ENCODE assay signal across 14 cellular contexts in the genomic region with DNA sequence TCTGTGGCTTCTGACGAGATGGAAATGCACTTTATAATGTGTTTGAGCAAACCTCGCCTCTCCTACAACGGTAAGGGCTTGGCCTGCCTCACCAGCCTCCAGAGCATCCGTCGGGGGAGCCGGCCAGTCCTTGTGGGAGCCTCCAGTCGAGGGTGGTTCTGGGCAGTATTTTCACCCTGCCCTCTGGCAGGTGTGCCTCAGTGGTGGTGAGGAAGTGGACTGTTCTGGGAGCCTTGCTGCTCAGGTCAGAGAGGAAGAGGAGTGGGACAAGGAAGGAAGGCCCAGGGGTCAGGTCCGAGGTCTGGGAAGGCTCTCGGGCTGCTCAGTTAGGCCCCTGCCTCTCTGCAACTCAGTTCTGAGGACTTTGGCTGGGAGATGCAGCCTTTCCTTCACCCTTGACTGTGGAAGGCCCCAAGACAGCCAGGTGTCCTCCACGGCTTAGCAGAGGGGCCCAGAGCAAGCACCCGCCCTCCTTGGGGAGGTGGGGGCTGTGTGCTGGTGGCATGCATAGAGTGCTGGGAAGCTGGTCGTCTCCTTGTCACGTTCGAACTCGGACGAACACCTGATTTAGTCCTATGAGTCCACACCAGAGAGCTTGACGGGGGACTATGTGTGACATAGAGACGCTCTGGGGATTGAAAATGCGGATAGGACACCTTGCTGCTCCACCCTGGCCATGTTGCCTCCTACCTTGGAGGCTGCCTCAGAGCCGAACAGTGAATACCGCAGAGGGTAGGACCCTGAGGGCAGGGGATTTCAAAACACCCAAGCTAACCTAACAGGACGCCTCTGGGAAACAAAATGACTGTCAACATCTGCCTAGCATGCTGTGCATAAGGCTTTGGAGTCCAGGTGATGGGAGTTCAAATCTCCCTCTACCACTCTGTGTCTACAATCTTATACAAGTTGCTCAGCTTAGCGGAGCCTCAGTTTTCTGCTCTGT.
"Had no signal": no experiment of that assay in that cellular context is flagged by ENCODE, and none has a peak within 500 bp of the region (broad histone marks: within the 10 kb centered on the region; RNA-seq: fewer than 3 reads in every experiment).

No MANE protein-coding gene starts in this region.

- H3K27ac Mint-ChIP-seq: activated naive CD8-positive, alpha-beta T cell treated with anti-CD3 and anti-CD28 coated beads, Interleukin-2, amount 50 U/mL, for 24 hours had no signal

- H3K9me3 Mint-ChIP-seq: activated naive CD8-positive, alpha-beta T cell treated with anti-CD3 and anti-CD28 coated beads, Interleukin-2, amount 50 U/mL, for 24 hours; effector memory CD8-positive, alpha-beta T cell; natural killer cell treated with Interleukin-12 subunit alpha and Interleukin-12 subunit beta and Interleukin-15 and Interleukin-18, amount 100 ng/mL, for 72 hours; type B pancreatic cell had no signal

- H3K27me3 Mint-ChIP-seq: activated naive CD8-positive, alpha-beta T cell treated with anti-CD3 and anti-CD28 coated beads, Interleukin-2, amount 50 U/mL, for 24 hours; effector memory CD8-positive, alpha-beta T cell; natural killer cell treated with Interleukin-12 subunit alpha and Interleukin-12 subunit beta and Interleukin-15 and Interleukin-18, amount 100 ng/mL, for 72 hours; type B pancreatic cell had no signal

- DNase-seq: activated CD4-positive, alpha-beta T cell treated with anti-CD3 and anti-CD28 coated beads for 1 hour; activated CD4-positive, alpha-beta T cell treated with anti-CD3 and anti-CD28 coated beads, Interleukin-2, amount 50 U/mL, for 48 hours; activated naive CD8-positive, alpha-beta T cell treated with anti-CD3 and anti-CD28 coated beads, Interleukin-2, amount 50 U/mL, for 24 hours; activated T-cell treated with anti-CD3 and anti-CD28 coated beads, Interleukin-2, amount 50 U/mL, for 48 hours; dermis blood vessel endothelial cell; effector memory CD8-positive, alpha-beta T cell; mammary epithelial cell; occipital lobe; stimulated activated CD4-positive, alpha-beta T cell treated with anti-CD3 and anti-CD28 coated beads, Interleukin-4, amount 100 ng/mL, for 24 hours; stimulated activated naive CD4-positive, alpha-beta T cell had no signal

- H3K27ac ChIP-seq: left lung, right atrium auricular region had no signal

- H3K36me3 Mint-ChIP-seq: natural killer cell treated with Interleukin-12 subunit alpha and Interleukin-12 subunit beta and Interleukin-15 and Interleukin-18, amount 100 ng/mL, for 72 hours had no signal

- H3K4me3 Mint-ChIP-seq: activated naive CD8-positive, alpha-beta T cell treated with anti-CD3 and anti-CD28 coated beads, Interleukin-2, amount 50 U/mL, for 24 hours; effector memory CD8-positive, alpha-beta T cell; natural killer cell treated with Interleukin-12 subunit alpha and Interleukin-12 subunit beta and Interleukin-15 and Interleukin-18, amount 100 ng/mL, for 72 hours; type B pancreatic cell had no signal
